In the genomic region with DNA sequence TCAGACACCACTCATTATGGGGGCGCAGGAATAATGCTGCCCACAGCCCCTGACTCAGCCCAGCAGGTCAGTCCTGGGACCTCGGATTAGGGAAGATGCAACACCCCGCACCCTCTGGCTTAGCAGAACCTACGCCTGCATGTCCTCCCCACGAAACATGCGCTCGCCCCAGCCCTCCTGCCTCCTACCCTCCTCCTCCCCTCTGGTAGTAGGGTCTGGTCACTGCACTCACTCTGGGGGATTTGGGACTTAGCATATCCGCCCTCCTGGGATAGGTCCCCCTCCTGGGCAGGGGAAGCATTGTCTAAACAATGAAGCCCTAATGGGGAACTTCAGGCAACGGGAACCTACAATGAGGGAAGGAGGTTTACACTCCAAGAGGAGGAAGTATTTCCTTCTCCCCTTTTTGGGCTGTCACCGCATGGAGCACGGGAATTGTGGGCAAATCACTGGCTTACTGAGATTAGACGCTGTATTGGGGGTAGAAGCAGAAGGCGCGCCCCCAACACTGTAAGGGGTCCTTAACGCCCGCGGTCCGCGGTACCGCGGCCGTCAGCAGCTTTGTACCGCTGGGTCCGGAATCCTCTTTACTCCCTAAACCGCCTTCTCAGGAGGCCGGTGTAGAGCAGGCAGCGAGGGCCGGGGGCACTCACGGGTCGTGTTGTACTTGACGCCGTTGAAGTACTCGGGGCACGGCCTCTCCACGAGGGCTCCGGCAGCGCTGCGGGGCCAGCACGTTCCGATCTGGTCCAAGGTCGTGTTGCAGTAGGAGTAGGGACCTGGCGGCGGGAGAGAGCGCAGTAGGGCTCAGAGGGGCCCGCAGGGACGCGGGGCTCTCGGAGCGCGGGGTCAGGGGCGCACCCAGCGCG, we compare ENCODE assay signal across 1 cellular context.
TF ChIP-seq lines count a peak whose summit lies in the region.

No MANE protein-coding gene starts in this region.

TF ChIP-seq in WTC11, 78 proteins besides CTCF, POLR2A, EP300 and RAD21 (continued from another document):
- TF ChIP-seq, protein P1, sequence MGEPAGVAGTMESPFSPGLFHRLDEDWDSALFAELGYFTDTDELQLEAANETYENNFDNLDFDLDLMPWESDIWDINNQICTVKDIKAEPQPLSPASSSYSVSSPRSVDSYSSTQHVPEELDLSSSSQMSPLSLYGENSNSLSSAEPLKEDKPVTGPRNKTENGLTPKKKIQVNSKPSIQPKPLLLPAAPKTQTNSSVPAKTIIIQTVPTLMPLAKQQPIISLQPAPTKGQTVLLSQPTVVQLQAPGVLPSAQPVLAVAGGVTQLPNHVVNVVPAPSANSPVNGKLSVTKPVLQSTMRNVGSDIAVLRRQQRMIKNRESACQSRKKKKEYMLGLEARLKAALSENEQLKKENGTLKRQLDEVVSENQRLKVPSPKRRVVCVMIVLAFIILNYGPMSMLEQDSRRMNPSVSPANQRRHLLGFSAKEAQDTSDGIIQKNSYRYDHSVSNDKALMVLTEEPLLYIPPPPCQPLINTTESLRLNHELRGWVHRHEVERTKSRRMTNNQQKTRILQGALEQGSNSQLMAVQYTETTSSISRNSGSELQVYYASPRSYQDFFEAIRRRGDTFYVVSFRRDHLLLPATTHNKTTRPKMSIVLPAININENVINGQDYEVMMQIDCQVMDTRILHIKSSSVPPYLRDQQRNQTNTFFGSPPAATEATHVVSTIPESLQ (CRISPR knock-in tag; IDR thresholded peaks at IDR 0.05): no peak
- TF ChIP-seq FOXP1 (CRISPR knock-in tag; IDR thresholded peaks at IDR 0.05; ENCODE audit: borderline replicate concordance): no peak; the same call in 1 of the 2 replicates
- TF ChIP-seq SP1 (CRISPR knock-in tag; conservative IDR thresholded peaks at IDR 0.05): no peak
- 0 out of 2 replicates have a peak, but pooled peaks have one; percentile 37 for TF ChIP-seq TEAD1 (CRISPR knock-in tag; IDR thresholded peaks at IDR 0.05)
- no peak for TF ChIP-seq GTF2I (CRISPR knock-in tag; conservative IDR thresholded peaks at IDR 0.05)
- no peak for TF ChIP-seq ETV6 (CRISPR knock-in tag; IDR thresholded peaks at IDR 0.05)
- TF ChIP-seq, protein P2, sequence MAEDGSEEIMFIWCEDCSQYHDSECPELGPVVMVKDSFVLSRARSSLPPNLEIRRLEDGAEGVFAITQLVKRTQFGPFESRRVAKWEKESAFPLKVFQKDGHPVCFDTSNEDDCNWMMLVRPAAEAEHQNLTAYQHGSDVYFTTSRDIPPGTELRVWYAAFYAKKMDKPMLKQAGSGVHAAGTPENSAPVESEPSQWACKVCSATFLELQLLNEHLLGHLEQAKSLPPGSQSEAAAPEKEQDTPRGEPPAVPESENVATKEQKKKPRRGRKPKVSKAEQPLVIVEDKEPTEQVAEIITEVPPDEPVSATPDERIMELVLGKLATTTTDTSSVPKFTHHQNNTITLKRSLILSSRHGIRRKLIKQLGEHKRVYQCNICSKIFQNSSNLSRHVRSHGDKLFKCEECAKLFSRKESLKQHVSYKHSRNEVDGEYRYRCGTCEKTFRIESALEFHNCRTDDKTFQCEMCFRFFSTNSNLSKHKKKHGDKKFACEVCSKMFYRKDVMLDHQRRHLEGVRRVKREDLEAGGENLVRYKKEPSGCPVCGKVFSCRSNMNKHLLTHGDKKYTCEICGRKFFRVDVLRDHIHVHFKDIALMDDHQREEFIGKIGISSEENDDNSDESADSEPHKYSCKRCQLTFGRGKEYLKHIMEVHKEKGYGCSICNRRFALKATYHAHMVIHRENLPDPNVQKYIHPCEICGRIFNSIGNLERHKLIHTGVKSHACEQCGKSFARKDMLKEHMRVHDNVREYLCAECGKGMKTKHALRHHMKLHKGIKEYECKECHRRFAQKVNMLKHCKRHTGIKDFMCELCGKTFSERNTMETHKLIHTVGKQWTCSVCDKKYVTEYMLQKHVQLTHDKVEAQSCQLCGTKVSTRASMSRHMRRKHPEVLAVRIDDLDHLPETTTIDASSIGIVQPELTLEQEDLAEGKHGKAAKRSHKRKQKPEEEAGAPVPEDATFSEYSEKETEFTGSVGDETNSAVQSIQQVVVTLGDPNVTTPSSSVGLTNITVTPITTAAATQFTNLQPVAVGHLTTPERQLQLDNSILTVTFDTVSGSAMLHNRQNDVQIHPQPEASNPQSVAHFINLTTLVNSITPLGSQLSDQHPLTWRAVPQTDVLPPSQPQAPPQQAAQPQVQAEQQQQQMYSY (CRISPR knock-in tag; IDR thresholded peaks at IDR 0.05): no peak
- TF ChIP-seq HMGA2 (CRISPR knock-in tag; IDR thresholded peaks at IDR 0.05): no peak
- no peak for TF ChIP-seq JAZF1 (CRISPR knock-in tag; IDR thresholded peaks at IDR 0.05)
- peak; percentile 58; the same call in 1 of the 2 replicates for TF ChIP-seq FOXK1 (CRISPR knock-in tag; IDR thresholded peaks at IDR 0.05)
- TF ChIP-seq, protein P3, sequence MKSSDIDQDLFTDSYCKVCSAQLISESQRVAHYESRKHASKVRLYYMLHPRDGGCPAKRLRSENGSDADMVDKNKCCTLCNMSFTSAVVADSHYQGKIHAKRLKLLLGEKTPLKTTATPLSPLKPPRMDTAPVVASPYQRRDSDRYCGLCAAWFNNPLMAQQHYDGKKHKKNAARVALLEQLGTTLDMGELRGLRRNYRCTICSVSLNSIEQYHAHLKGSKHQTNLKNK (CRISPR knock-in tag; IDR thresholded peaks at IDR 0.05): no peak
- no peak for TF ChIP-seq GABPB1 (CRISPR knock-in tag; IDR thresholded peaks at IDR 0.05)
- TF ChIP-seq, protein P4, sequence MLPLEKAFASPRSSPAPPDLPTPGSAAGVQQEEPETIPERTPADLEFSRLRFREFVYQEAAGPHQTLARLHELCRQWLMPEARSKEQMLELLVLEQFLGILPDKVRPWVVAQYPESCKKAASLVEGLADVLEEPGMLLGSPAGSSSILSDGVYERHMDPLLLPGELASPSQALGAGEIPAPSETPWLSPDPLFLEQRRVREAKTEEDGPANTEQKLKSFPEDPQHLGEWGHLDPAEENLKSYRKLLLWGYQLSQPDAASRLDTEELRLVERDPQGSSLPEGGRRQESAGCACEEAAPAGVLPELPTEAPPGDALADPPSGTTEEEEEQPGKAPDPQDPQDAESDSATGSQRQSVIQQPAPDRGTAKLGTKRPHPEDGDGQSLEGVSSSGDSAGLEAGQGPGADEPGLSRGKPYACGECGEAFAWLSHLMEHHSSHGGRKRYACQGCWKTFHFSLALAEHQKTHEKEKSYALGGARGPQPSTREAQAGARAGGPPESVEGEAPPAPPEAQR (CRISPR knock-in tag; IDR thresholded peaks at IDR 0.05): no peak
- no peak for TF ChIP-seq NR1H2 (CRISPR knock-in tag; IDR thresholded peaks at IDR 0.05)
